In genomic region chr9:114107286-114108001, GRCh38 we compare ENCODE assay signal across 2 cellular contexts.
TF ChIP-seq lines count a peak whose summit lies in the region.

No MANE protein-coding gene starts in this region.

TF ChIP-seq in GM23338, 12 proteins besides CTCF, POLR2A, EP300 and RAD21:
- TF ChIP-seq ZNF114 (CRISPR knock-in tag; IDR thresholded peaks at IDR 0.05): no peak
- TF ChIP-seq ZNF462 (CRISPR knock-in tag; IDR thresholded peaks at IDR 0.05): no peak
- no peak for TF ChIP-seq STAT1 (IDR thresholded peaks at IDR 0.05; ENCODE audit: unreplicated experiment)
- TF ChIP-seq REST (IDR thresholded peaks at IDR 0.05; ENCODE audit: unreplicated experiment): no peak
- no peak for TF ChIP-seq POLR2AphosphoS5 (IDR thresholded peaks at IDR 0.05; ENCODE audit: low read depth)

TF ChIP-seq in endothelial cell of umbilical vein, 7 proteins besides CTCF, POLR2A, EP300 and RAD21:
- TF ChIP-seq MYC (IDR thresholded peaks at IDR 0.05; ENCODE audit: low read depth, low read length): no peak
- TF ChIP-seq MAX (IDR thresholded peaks at IDR 0.05; ENCODE audit: insufficient read depth, insufficient read length): no peak
- TF ChIP-seq GATA2 (IDR thresholded peaks at IDR 0.05; ENCODE audit: insufficient read depth, insufficient read length, low read depth, low read length): no peak
- no peak for TF ChIP-seq POLR2AphosphoS5 (IDR thresholded peaks at IDR 0.05; ENCODE audit: insufficient read depth, low read depth, low read length)
- TF ChIP-seq EZH2 (IDR thresholded peaks at IDR 0.05; ENCODE audit: borderline replicate concordance, low read depth, low read length, severe bottlenecking): no peak
- TF ChIP-seq JUN (IDR thresholded peaks at IDR 0.05; ENCODE audit: borderline replicate concordance, insufficient read depth, insufficient read length, low read depth): no peak
- TF ChIP-seq FOS (IDR thresholded peaks at IDR 0.05; ENCODE audit: borderline replicate concordance, insufficient read depth, low read length): no peak
